ENCODE assay signal across 9 cellular contexts in the genomic region with DNA sequence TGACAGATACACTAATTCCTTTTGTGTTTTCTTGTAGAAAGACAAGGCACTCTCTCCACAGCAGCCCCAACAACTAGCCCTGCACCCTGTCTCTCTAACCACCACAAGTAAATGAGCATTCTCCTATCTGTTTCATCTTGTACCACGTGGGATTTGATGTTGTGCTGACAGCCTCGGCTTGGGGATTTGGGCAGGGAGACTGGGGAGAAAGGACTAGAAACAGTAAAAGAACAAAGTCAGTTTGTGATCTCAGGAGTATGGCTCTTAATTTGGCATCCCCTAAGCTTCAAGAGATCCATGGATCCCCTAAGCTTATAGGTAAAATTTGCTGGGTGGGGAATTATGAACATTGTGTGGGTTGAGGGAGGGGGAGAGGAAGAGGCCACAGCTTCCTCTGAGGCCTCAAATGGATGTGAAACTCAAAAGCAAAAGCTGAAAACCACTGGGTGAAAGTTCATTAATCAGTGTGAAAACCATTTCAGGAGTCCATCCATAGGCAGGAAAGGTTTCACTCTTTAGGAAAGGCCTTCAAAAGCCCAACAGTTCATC. TPM values are rescaled to one million over a fixed set of nuclear protein-coding genes. Genes with fewer than 3 reads are reported as not detected.
A peak's percentile ranks its signal among the peaks of the same experiment; 100 is the strongest.
DNase-seq lines count a peak whose midpoint lies in the region; ATAC-seq and TF ChIP-seq lines count a peak whose summit lies in the region.
"Had no signal": no experiment of that assay in that cellular context is flagged by ENCODE, and none has a peak within 500 bp of the region (broad histone marks: within the 10 kb centered on the region; RNA-seq: fewer than 3 reads in every experiment).

No MANE protein-coding gene starts in this region.

- peak overlapping the region; percentile 33 to 86 (median 77); a peak in 21 of 22 replicates for H3K27ac ChIP-seq in BLaER1 treated with 17β-estradiol and CSF1 and Interleukin-3, amounts not matched to agents 10 nM and 100 nM
- H3K27ac ChIP-seq in KMS-11 (no peak overlapping the region), thymus (ENCODE audit: low read depth) (peak overlapping the region; percentile 80), SK-N-SH (ENCODE audit: low read depth in 2 of 2, low read length in 1 of 2) (no peak overlapping the region)

- no peaks in the 10 kb centered on the region for H3K9me3 ChIP-seq in BLaER1 treated with 17β-estradiol and CSF1 and Interleukin-3, amounts not matched to agents 10 nM and 100 nM (replicated peaks in 1 of 11)
- H3K9me3 ChIP-seq in thymus (ENCODE audit: control insufficient read depth) (no peaks in the 10 kb centered on the region), SK-N-SH (no peaks in the 10 kb centered on the region)

- CTCF ChIA-PET in SK-N-SH (lab: Yijun Ruan, JAX) = interaction anchor here (0.9 kb wide), 1 partner anchor 28 kb away, joined by 3 read pairs; no protein-coding TSS in a partner anchor

- H3K9me2 ChIP-seq in SK-N-SH = no peaks in the 10 kb centered on the region

- TF ChIP-seq EP300 in SK-N-SH (IDR thresholded peaks at IDR 0.05; ENCODE audit: borderline replicate concordance in 1 of 2, low read depth in 1 of 2, low read length in 1 of 2) = no peak

- peak overlapping the region; percentile 78 to 90 (median 84) for H3K4me2 ChIP-seq in BLaER1 treated with 17β-estradiol and CSF1 and Interleukin-3, amounts not matched to agents 10 nM and 100 nM
- H3K4me2 ChIP-seq in KMS-11 (peak overlapping the region; percentile 40), SK-N-SH (no peak overlapping the region)

- TF ChIP-seq CTCF in KMS-11 (conservative IDR thresholded peaks at IDR 0.05; ENCODE audit: low read depth, low read length) (no peak), SK-N-SH (IDR thresholded peaks at IDR 0.05) (no peak)

- H3K9ac ChIP-seq in BLaER1 treated with 17β-estradiol and CSF1 and Interleukin-3, amounts not matched to agents 10 nM and 100 nM = peak overlapping the region in 9 of 11 experiments; percentile 46 to 70 (median 64); a peak in 19 of 22 replicates
- no peak overlapping the region for H3K9ac ChIP-seq in KMS-11
- no peak overlapping the region for H3K9ac ChIP-seq in SK-N-SH

- H3K4me3 Mint-ChIP-seq in activated naive CD8-positive, alpha-beta T cell = peak overlapping the region; percentile 89

- H3F3A ChIP-seq in SK-N-SH (replicated peaks; ENCODE audit: insufficient read depth) = no peaks in the 10 kb centered on the region

- no peak for TF ChIP-seq RAD21 in SK-N-SH (IDR thresholded peaks at IDR 0.05; ENCODE audit: low read length)

- H3K27me3 ChIP-seq in BLaER1 treated with 17β-estradiol and CSF1 and Interleukin-3, amounts not matched to agents 10 nM and 100 nM = no peaks in the 10 kb centered on the region
- H3K27me3 ChIP-seq in KMS-11 (ENCODE audit: insufficient read depth, low read depth) (peaks cover 24% of the 10 kb centered on the region; the same call in 1 of the 2 replicates), thymus (ENCODE audit: control insufficient read depth, insufficient read depth) (no peaks in the 10 kb centered on the region), SK-N-SH (ENCODE audit: insufficient read depth) (no peaks in the 10 kb centered on the region)

- H3K4me1 Mint-ChIP-seq in activated naive CD8-positive, alpha-beta T cell (ENCODE audit: low read depth) = peaks cover 72% of the 10 kb centered on the region

- H3K36me3 ChIP-seq in BLaER1 treated with 17β-estradiol and CSF1 and Interleukin-3, amounts not matched to agents 10 nM and 100 nM = peaks cover 0 to 12% (median 8%) of the 10 kb centered on the region in 11 experiments; a peak in 11 of 22 replicates
- H3K36me3 ChIP-seq in KMS-11 (ENCODE audit: insufficient read depth) = no peaks in the 10 kb centered on the region
- no peaks in the 10 kb centered on the region for H3K36me3 ChIP-seq in thymus (ENCODE audit: control insufficient read depth, insufficient read depth)
- peaks cover 0 to 4% of the 10 kb centered on the region in 2 experiments for H3K36me3 ChIP-seq in SK-N-SH (replicated peaks in 1 of 2; ENCODE audit: control insufficient read depth in 1 of 2, insufficient read depth in 2 of 2, low read length in 1 of 2)

- H3K27ac Mint-ChIP-seq in activated naive CD8-positive, alpha-beta T cell = peak overlapping the region; percentile 94

- WGBS in thymus = 4% methylated on average over 2 of the region's 2 CpGs
- 43% methylated on average over 2 of the region's 2 CpGs for WGBS in SK-N-SH (ENCODE audit: low lambda C conversion rate)

- H2AFZ ChIP-seq in KMS-11 (ENCODE audit: low read depth) = no peak overlapping the region
- no peak overlapping the region for H2AFZ ChIP-seq in SK-N-SH (ENCODE audit: low read depth)

- H3K27me3 Mint-ChIP-seq in activated naive CD8-positive, alpha-beta T cell = no peaks in the 10 kb centered on the region

- peak overlapping the region in 9 of 10 experiments; percentile 1 to 31 (median 17); a peak in 8 of 20 replicates for H3K4me3 ChIP-seq in BLaER1 treated with 17β-estradiol and CSF1 and Interleukin-3, amounts not matched to agents 10 nM and 100 nM
- H3K4me3 ChIP-seq in KMS-11 (IDR thresholded peaks at IDR 0.05; ENCODE audit: insufficient read depth, low read depth, low read length) (no peak overlapping the region), thymus (ENCODE audit: low read length) (no peak overlapping the region), SK-N-SH (ENCODE audit: low read depth in 2 of 2, low read length in 1 of 2) (no peak overlapping the region)

- peak; percentile 69 for ATAC-seq in GM19452 (IDR thresholded peaks at IDR 0.05; ENCODE audit: unreplicated experiment)
- ATAC-seq in left lobe of liver = no peak

- DNase-seq in left lobe of liver (ENCODE audit: low spot score) = no peak
- DNase-seq in D341Med (ENCODE audit: low spot score) = no peak
- DNase-seq in SK-N-SH = no peak

- POLR2A ChIA-PET in SK-N-SH (lab: Yijun Ruan, JAX) = no interaction called here

- peaks cover 9% of the 10 kb centered on the region for H3K36me3 Mint-ChIP-seq in activated naive CD8-positive, alpha-beta T cell

- no peaks in the 10 kb centered on the region for H3K9me3 Mint-ChIP-seq in activated naive CD8-positive, alpha-beta T cell (ENCODE audit: low read depth)

- H4K20me1 ChIP-seq in BLaER1 treated with 17β-estradiol and CSF1 and Interleukin-3, amounts not matched to agents 10 nM and 100 nM = no peaks in the 10 kb centered on the region
- H4K20me1 ChIP-seq in KMS-11 (ENCODE audit: insufficient read depth) = no peaks in the 10 kb centered on the region
- no peaks in the 10 kb centered on the region for H4K20me1 ChIP-seq in SK-N-SH (ENCODE audit: insufficient read depth)

- H3K79me2 ChIP-seq in KMS-11 (ENCODE audit: insufficient read depth, low read depth) (no peaks in the 10 kb centered on the region), SK-N-SH (ENCODE audit: insufficient read depth) (no peaks in the 10 kb centered on the region)

- H3K4me1 ChIP-seq in BLaER1 treated with 17β-estradiol and CSF1 and Interleukin-3, amounts not matched to agents 10 nM and 100 nM = peaks cover 50 to 97% (median 82%) of the 10 kb centered on the region in 10 experiments
- H3K4me1 ChIP-seq in KMS-11 (ENCODE audit: low read depth, poor library complexity, severe bottlenecking) = peaks cover 28% of the 10 kb centered on the region
- peaks cover 15% of the 10 kb centered on the region for H3K4me1 ChIP-seq in thymus (ENCODE audit: control insufficient read depth, insufficient read depth, low read length)
- no peaks in the 10 kb centered on the region for H3K4me1 ChIP-seq in SK-N-SH (ENCODE audit: control insufficient read depth in 1 of 2, insufficient read depth in 2 of 2, low read depth in 1 of 2, low read length in 1 of 2)

TF ChIP-seq in SK-N-SH, 30 proteins besides CTCF, POLR2A, EP300 and RAD21 (continues in another document):
- no peak for TF ChIP-seq RFX5 (IDR thresholded peaks at IDR 0.05; ENCODE audit: low read length)
- no peak for TF ChIP-seq MXI1 (IDR thresholded peaks at IDR 0.05; ENCODE audit: low read depth, low read length)
- TF ChIP-seq EZH2phosphoT487 (IDR thresholded peaks at IDR 0.05; ENCODE audit: borderline replicate concordance, low read depth) = no peak
- TF ChIP-seq GABPA (IDR thresholded peaks at IDR 0.05; ENCODE audit: low read depth) = no peak
- TF ChIP-seq, protein P1, sequence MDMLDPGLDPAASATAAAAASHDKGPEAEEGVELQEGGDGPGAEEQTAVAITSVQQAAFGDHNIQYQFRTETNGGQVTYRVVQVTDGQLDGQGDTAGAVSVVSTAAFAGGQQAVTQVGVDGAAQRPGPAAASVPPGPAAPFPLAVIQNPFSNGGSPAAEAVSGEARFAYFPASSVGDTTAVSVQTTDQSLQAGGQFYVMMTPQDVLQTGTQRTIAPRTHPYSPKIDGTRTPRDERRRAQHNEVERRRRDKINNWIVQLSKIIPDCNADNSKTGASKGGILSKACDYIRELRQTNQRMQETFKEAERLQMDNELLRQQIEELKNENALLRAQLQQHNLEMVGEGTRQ (IDR thresholded peaks at IDR 0.05; ENCODE audit: borderline replicate concordance, low read depth, low read length) = no peak
- TF ChIP-seq, protein P2, sequence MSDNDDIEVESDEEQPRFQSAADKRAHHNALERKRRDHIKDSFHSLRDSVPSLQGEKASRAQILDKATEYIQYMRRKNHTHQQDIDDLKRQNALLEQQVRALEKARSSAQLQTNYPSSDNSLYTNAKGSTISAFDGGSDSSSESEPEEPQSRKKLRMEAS (IDR thresholded peaks at IDR 0.05; ENCODE audit: low read depth) = no peak
- no peak for TF ChIP-seq NFIC (IDR thresholded peaks at IDR 0.05; ENCODE audit: borderline replicate concordance)
- no peak for TF ChIP-seq MEF2A (IDR thresholded peaks at IDR 0.05; ENCODE audit: borderline replicate concordance, low read depth)

RNA-seq across cellular contexts. Expression of a gene that starts 3.1 kb away (rescaled TPM):
- polyA plus RNA-seq in thymus (98.7 TPM), SK-N-SH (2012; rRNA removed) (0.13 and 0.16 TPM in 2 replicates)
- total RNA-seq in left lobe of liver = 6.8 TPM
- polyA plus RNA-seq in SK-N-SH (2012; cell fraction: cytosol; rRNA removed) = 0.04 and 0.08 TPM in 2 replicates
- polyA plus RNA-seq in SK-N-SH (2012; cell fraction: nucleus; rRNA removed) = 1.3 and 1.4 TPM in 2 replicates

RNA-seq across cellular contexts. Expression of a gene that starts 26.6 kb away (rescaled TPM):
- polyA plus RNA-seq in thymus (11.0 TPM), SK-N-SH (2012; rRNA removed) (not detected in 2 replicates)
- 3.0 TPM for total RNA-seq in left lobe of liver
- polyA plus RNA-seq in SK-N-SH (2012; cell fraction: cytosol; rRNA removed) = not detected in 2 replicates
- not detected in 2 replicates for polyA plus RNA-seq in SK-N-SH (2012; cell fraction: nucleus; rRNA removed)
- total RNA-seq: lung microvascular endothelial cell had no signal

RNA-seq across cellular contexts. Expression of a gene that starts 26.6 kb away (rescaled TPM):
- 28.2 TPM for polyA plus RNA-seq in thymus
- total RNA-seq in left lobe of liver = 7.8 TPM
- polyA plus RNA-seq in SK-N-SH (2012; rRNA removed) = not detected in 2 replicates
- not detected in 2 replicates for polyA plus RNA-seq in SK-N-SH (2012; cell fraction: cytosol; rRNA removed)
- not detected in 2 replicates for polyA plus RNA-seq in SK-N-SH (2012; cell fraction: nucleus; rRNA removed)
- total RNA-seq: lung microvascular endothelial cell had no signal

RNA-seq across cellular contexts. Expression of a gene that starts 27.6 kb away (rescaled TPM):
- polyA plus RNA-seq in thymus (311 TPM), SK-N-SH (2012; rRNA removed) (177 and 216 TPM in 2 replicates)
- 130 TPM for total RNA-seq in left lobe of liver
- polyA plus RNA-seq in SK-N-SH (2012; cell fraction: cytosol; rRNA removed) = 270 and 316 TPM in 2 replicates
- polyA plus RNA-seq in SK-N-SH (2012; cell fraction: nucleus; rRNA removed) = 52.8 and 96.8 TPM in 2 replicates

RNA-seq across cellular contexts. Expression of a gene that starts 27.8 kb away (rescaled TPM):
- 29.6 TPM for polyA plus RNA-seq in thymus
- total RNA-seq in left lobe of liver = 15.7 TPM
- 97.1 and 131 TPM in 2 replicates for polyA plus RNA-seq in SK-N-SH (2012; rRNA removed)
- polyA plus RNA-seq in SK-N-SH (2012; cell fraction: cytosol; rRNA removed) = 76.2 and 101 TPM in 2 replicates
- polyA plus RNA-seq in SK-N-SH (2012; cell fraction: nucleus; rRNA removed) = 203 and 254 TPM in 2 replicates

Comparison
In these comparisons a context has a peak if more than half of its experiments do, and no peak if none do; other contexts are left out.
1. H3K27ac ChIP-seq: peak in BLaER1 treated with 17β-estradiol and CSF1 and Interleukin-3, amounts not matched to agents 10 nM and 100 nM (11 of 11) and thymus (single experiment); none in KMS-11 (single experiment) and SK-N-SH (0 of 2).
2. H3K4me3 ChIP-seq: peak in BLaER1 treated with 17β-estradiol and CSF1 and Interleukin-3, amounts not matched to agents 10 nM and 100 nM (9 of 10); none in KMS-11 (single experiment), thymus (single experiment) and SK-N-SH (0 of 2).
3. H3K9ac ChIP-seq: peak in BLaER1 treated with 17β-estradiol and CSF1 and Interleukin-3, amounts not matched to agents 10 nM and 100 nM (9 of 11); none in KMS-11 (single experiment) and SK-N-SH (single experiment).
4. RNA of a gene that starts 3.1 kb away (polyA plus RNA-seq): 98.7 TPM in thymus (single experiment); 0.04 to 1.4 TPM in SK-N-SH; every median in the first group is over 10 times any median in the second.
5. RNA of a gene that starts 26.6 kb away (polyA plus RNA-seq): 11.0 TPM in thymus (single experiment); not detected in SK-N-SH; every median in the first group is over 10 times any median in the second.
6. RNA of a gene that starts 26.6 kb away (polyA plus RNA-seq): 28.2 TPM in thymus (single experiment); not detected in SK-N-SH; every median in the first group is over 10 times any median in the second.